Comparison of ENCODE assay signal across 10 cellular contexts in the genomic region with DNA sequence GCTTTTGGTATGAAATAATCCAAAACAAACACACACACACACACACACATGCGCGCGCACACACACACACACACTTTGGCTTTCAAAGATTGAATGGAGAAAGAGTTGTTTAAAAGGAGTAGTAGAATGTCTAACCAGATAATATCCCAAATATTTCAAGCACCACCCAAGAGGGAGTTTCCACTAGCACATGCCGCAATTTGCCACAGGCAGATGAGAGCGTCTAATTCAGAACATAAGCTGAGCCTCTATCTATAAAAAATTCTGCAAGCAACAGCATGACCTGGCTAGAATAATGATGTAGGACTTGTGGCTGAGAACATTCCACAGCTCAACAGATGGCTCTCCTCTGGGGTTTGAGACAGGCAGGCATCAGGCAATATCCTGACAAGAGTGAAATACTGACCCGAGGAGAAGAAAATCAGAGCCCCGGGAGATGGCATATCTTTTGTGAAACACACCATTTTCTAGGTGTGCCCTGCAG.
DNase-seq lines count a peak whose midpoint lies in the region; ATAC-seq and TF ChIP-seq lines count a peak whose summit lies in the region.
"Had no signal": no experiment of that assay in that cellular context is flagged by ENCODE, and none has a peak within 500 bp of the region (broad histone marks: within the 10 kb centered on the region; RNA-seq: fewer than 3 reads in every experiment).

No MANE protein-coding gene starts in this region.

- peak; percentile 90 for DNase-seq in GM23248
- DNase-seq in astrocyte of the hippocampus (ENCODE audit: low read depth, low spot score): peak; percentile 64
- peak in 1 of 2 donors; percentile 40 for DNase-seq in heart right ventricle
- peak; percentile 63 for DNase-seq in skeletal muscle cell (ENCODE audit: low read depth)
- no peak for DNase-seq in sigmoid colon
- no peak for DNase-seq in amygdala (lab: John Stamatoyannopoulos, UW)
- no peak for DNase-seq in DMS114 treated with DMSO at 0.1 percent for 48 hours (lab: John Stamatoyannopoulos, UW; ENCODE audit: unreplicated experiment)
- DNase-seq: cerebellar nuclear complex, DMS153 had no signal

- ATAC-seq in heart right ventricle (peak in 5 of 8 donors; percentile 35 to 72 (median 67)), GM19324 (IDR thresholded peaks at IDR 0.05; ENCODE audit: low FRiP score, unreplicated experiment) (no peak)

- H3F3A ChIP-seq in GM23248 (ENCODE audit: insufficient read depth): peaks cover 21% of the 10 kb centered on the region

- H3K9ac ChIP-seq in GM23248: peak overlapping the region; percentile 40

- peak overlapping the region; percentile 36 for H2AFZ ChIP-seq in GM23248

- peak overlapping the region; percentile 56 for H3K27ac ChIP-seq in GM23248
- H3K27ac ChIP-seq in heart right ventricle: no peak overlapping the region
- peak overlapping the region in 2 of 4 donors; percentile 14 to 60 for H3K27ac ChIP-seq in sigmoid colon

- TF ChIP-seq EP300 in sigmoid colon (IDR thresholded peaks at IDR 0.05): no peak

- no peaks in the 10 kb centered on the region for H3K79me2 ChIP-seq in GM23248 (ENCODE audit: insufficient read depth)

- no peaks in the 10 kb centered on the region for H4K20me1 ChIP-seq in GM23248 (ENCODE audit: insufficient read depth)

- 0 out of 2 replicates have a peak, but pooled peaks cover 5% of the 10 kb centered on the region for H3K9me2 ChIP-seq in GM23248 (ENCODE audit: insufficient read depth)

- intact Hi-C loops in heart right ventricle (cut with DNase I) (no loop called here), sigmoid colon (cut with DNase I) (no loop called here)

- no peak for TF ChIP-seq POLR2A in sigmoid colon (IDR thresholded peaks at IDR 0.05)

- in situ Hi-C loops in GM23248 (cut with MboI): no loop called here

- 4 to 6% methylated on average over 7 of the region's 7 CpGs for WGBS in GM23248 (ENCODE audit: low coverage in 1 of 2, low lambda C conversion rate in 2 of 2, missing lambda C conversion rate in 2 of 2), 2 experiments
- 54 to 58% methylated on average over 7 of the region's 7 CpGs for WGBS in heart right ventricle, 2 donors
- WGBS in sigmoid colon, 2 donors: 77 to 87% methylated on average over 7 of the region's 7 CpGs

- H3K36me3 ChIP-seq in GM23248 (ENCODE audit: low read depth) (no peaks in the 10 kb centered on the region), heart right ventricle (no peaks in the 10 kb centered on the region), sigmoid colon (no peaks in the 10 kb centered on the region)

- H3K4me1 ChIP-seq in GM23248 (ENCODE audit: insufficient read depth): peaks cover 20% of the 10 kb centered on the region
- peaks cover 0 to 4% (median 0%) of the 10 kb centered on the region in 9 donors for H3K4me1 ChIP-seq in heart right ventricle
- H3K4me1 ChIP-seq in sigmoid colon: no peaks in the 10 kb centered on the region

- H3K4me2 ChIP-seq in GM23248 (ENCODE audit: unreplicated experiment): peak overlapping the region; percentile 74

- peak overlapping the region; percentile 40 for H3K4me3 ChIP-seq in GM23248
- no peak overlapping the region for H3K4me3 ChIP-seq in heart right ventricle
- no peak overlapping the region for H3K4me3 ChIP-seq in skeletal muscle cell (ENCODE audit: low read depth, low read length)
- no peak overlapping the region for H3K4me3 ChIP-seq in sigmoid colon

- H3K9me3 ChIP-seq in GM23248 (ENCODE audit: low read depth): no peaks in the 10 kb centered on the region
- no peaks in the 10 kb centered on the region for H3K9me3 ChIP-seq in heart right ventricle
- no peaks in the 10 kb centered on the region for H3K9me3 ChIP-seq in sigmoid colon

- no peak for TF ChIP-seq CTCF in heart right ventricle (IDR thresholded peaks at IDR 0.05)
- no peak for TF ChIP-seq CTCF in sigmoid colon (IDR thresholded peaks at IDR 0.05)

- no peaks in the 10 kb centered on the region for H3K27me3 ChIP-seq in GM23248 (replicated peaks; ENCODE audit: insufficient read depth)
- H3K27me3 ChIP-seq in heart right ventricle: no peaks in the 10 kb centered on the region
- no peaks in the 10 kb centered on the region for H3K27me3 ChIP-seq in sigmoid colon

Comparison
In these comparisons a context has a peak if more than half of its experiments do, and no peak if none do; other contexts are left out.
1. DNase-seq: peak in GM23248 (single experiment), astrocyte of the hippocampus (single experiment) and skeletal muscle cell (single experiment); none in sigmoid colon (single experiment), amygdala (0 of 56) and DMS114 treated with DMSO at 0.1 percent for 48 hours (single experiment).